Comparison of ENCODE assay signal across 8 cellular contexts in genomic region chr1:24910751-24911650, GRCh38. TPM values are rescaled to one million over a fixed set of nuclear protein-coding genes. Genes with fewer than 3 reads are reported as not detected.
DNase-seq lines count a peak whose midpoint lies in the region; ATAC-seq and TF ChIP-seq lines count a peak whose summit lies in the region.

No MANE protein-coding gene starts in this region.

- H3K4me3 Mint-ChIP-seq in IgD-negative memory B cell = peak overlapping the region in 1 of 4 donors; percentile 71
- H3K4me3 Mint-ChIP-seq in activated CD8-positive, alpha-beta T cell treated with anti-CD3 and anti-CD28 coated beads, Interleukin-2, amount 10 ng/mL, durations not matched to agents 7 days and 5 days = peak overlapping the region; percentile 40
- peak overlapping the region; percentile 71 to 75 for H3K4me3 Mint-ChIP-seq in effector memory CD8-positive, alpha-beta T cell

- peaks cover 2% of the 10 kb centered on the region for H3K36me3 Mint-ChIP-seq in IgD-negative memory B cell
- peaks cover 87% of the 10 kb centered on the region for H3K36me3 Mint-ChIP-seq in activated CD8-positive, alpha-beta T cell treated with anti-CD3 and anti-CD28 coated beads, Interleukin-2, amount 10 ng/mL, durations not matched to agents 7 days and 5 days (ENCODE audit: low read depth)
- H3K36me3 Mint-ChIP-seq in effector memory CD8-positive, alpha-beta T cell (ENCODE audit: insufficient read depth) = peaks cover 100% of the 10 kb centered on the region

- H3K27me3 Mint-ChIP-seq in IgD-negative memory B cell = no peaks in the 10 kb centered on the region
- no peaks in the 10 kb centered on the region for H3K27me3 Mint-ChIP-seq in activated CD8-positive, alpha-beta T cell treated with anti-CD3 and anti-CD28 coated beads, Interleukin-2, amount 10 ng/mL, durations not matched to agents 7 days and 5 days (ENCODE audit: low read depth)
- no peaks in the 10 kb centered on the region for H3K27me3 Mint-ChIP-seq in effector memory CD8-positive, alpha-beta T cell

- POLR2A ChIA-PET in activated CD8-positive, alpha-beta T cell treated with anti-CD3 and anti-CD28 coated beads, Interleukin-2, amount 10 ng/mL, durations not matched to agents 7 days and 5 days (lab: Charles Lee) = interaction anchor here (0.8 to 6.4 kb wide), 7 partner anchors 16 to 321 kb away, joined by 3 to 63 read pairs (median 4); partner anchors contain the start of genes RUNX3 and SYF2
- POLR2A ChIA-PET in HEK293T (lab: Yijun Ruan, JAX) = no interaction called here

- H3K27ac Mint-ChIP-seq in IgD-negative memory B cell = peak overlapping the region; percentile 4 to 71 (median 68)
- H3K27ac Mint-ChIP-seq in activated CD8-positive, alpha-beta T cell treated with anti-CD3 and anti-CD28 coated beads, Interleukin-2, amount 10 ng/mL, durations not matched to agents 7 days and 5 days = peak overlapping the region; percentile 95
- peak overlapping the region; percentile 100 for H3K27ac Mint-ChIP-seq in effector memory CD8-positive, alpha-beta T cell

- peak; percentile 88 for DNase-seq in activated CD8-positive, alpha-beta T cell treated with anti-CD3 and anti-CD28 coated beads, Interleukin-2, amount 10 ng/mL, durations not matched to agents 7 days and 5 days
- DNase-seq in effector memory CD8-positive, alpha-beta T cell = peak; percentile 88 to 89 (median 88)
- DNase-seq in stimulated activated CD8-positive, alpha-beta memory T cell treated with anti-CD3 and anti-CD28 coated beads, Interleukin-15, amount 100 ng/mL, for 48 hours (ENCODE audit: low read depth in 2 of 2) = peak; percentile 82
- DNase-seq in HEK293T (ENCODE audit: extremely low spot score) (no peak), SKM-1 treated with dmso at 0.1 percent for 144 hours (lab: John Stamatoyannopoulos, UW; ENCODE audit: unreplicated experiment) (no peak)

- CTCF ChIA-PET in activated CD8-positive, alpha-beta T cell treated with anti-CD3 and anti-CD28 coated beads, Interleukin-2, amount 10 ng/mL, durations not matched to agents 7 days and 5 days (lab: Charles Lee) = interaction anchor here (0.9 to 3.7 kb wide), 8 partner anchors 13 to 191 kb away, joined by 3 to 21 read pairs (median 4); partner anchors contain the start of gene RUNX3
- CTCF ChIA-PET in HEK293T (lab: Yijun Ruan, JAX) = interaction anchor here (0.5 to 1.0 kb wide), 2 partner anchors 13 to 459 kb away, joined by 3 read pairs; no protein-coding TSS in a partner anchor

- H3K4me1 Mint-ChIP-seq in IgD-negative memory B cell = peaks cover 0 to 11% (median 6%) of the 10 kb centered on the region in 3 donors
- peaks cover 68% of the 10 kb centered on the region for H3K4me1 Mint-ChIP-seq in activated CD8-positive, alpha-beta T cell treated with anti-CD3 and anti-CD28 coated beads, Interleukin-2, amount 10 ng/mL, durations not matched to agents 7 days and 5 days (ENCODE audit: low read depth)
- peaks cover 62 to 77% of the 10 kb centered on the region in 2 donors for H3K4me1 Mint-ChIP-seq in effector memory CD8-positive, alpha-beta T cell (ENCODE audit: low read depth in 2 of 2)

- H3K9me3 Mint-ChIP-seq in IgD-negative memory B cell = no peaks in the 10 kb centered on the region
- no peaks in the 10 kb centered on the region for H3K9me3 Mint-ChIP-seq in activated CD8-positive, alpha-beta T cell treated with anti-CD3 and anti-CD28 coated beads, Interleukin-2, amount 10 ng/mL, durations not matched to agents 7 days and 5 days (ENCODE audit: insufficient read depth)
- H3K9me3 Mint-ChIP-seq in effector memory CD8-positive, alpha-beta T cell = no peaks in the 10 kb centered on the region

- peak; percentile 88 for ATAC-seq in activated CD8-positive, alpha-beta T cell treated with anti-CD3 and anti-CD28 coated beads, Interleukin-2, amount 10 ng/mL, durations not matched to agents 7 days and 5 days
- peak; percentile 75 for ATAC-seq in effector memory CD8-positive, alpha-beta T cell (replicated peaks)
- ATAC-seq in GM21526 (IDR thresholded peaks at IDR 0.05; ENCODE audit: low FRiP score, unreplicated experiment) (no peak), SK-N-SH treated with all-trans-retinoic acid at 6 μM for 48 hours (no peak)

TF ChIP-seq in HEK293T, 16 proteins besides CTCF, POLR2A, EP300 and RAD21:
- no peak for TF ChIP-seq FOXM1 (IDR thresholded peaks at IDR 0.05; ENCODE audit: borderline replicate concordance)
- no peak for TF ChIP-seq SP1 (IDR thresholded peaks at IDR 0.05)
- no peak for TF ChIP-seq FOXK2 (IDR thresholded peaks at IDR 0.05)
- TF ChIP-seq BHLHE40 (IDR thresholded peaks at IDR 0.05; ENCODE audit: borderline replicate concordance) = no peak
- no peak for TF ChIP-seq FOXA1 (IDR thresholded peaks at IDR 0.05)
- TF ChIP-seq TARDBP (IDR thresholded peaks at IDR 0.05) = no peak
- TF ChIP-seq ZNF384 (IDR thresholded peaks at IDR 0.05) = no peak
- no peak for TF ChIP-seq LEF1 (IDR thresholded peaks at IDR 0.05; ENCODE audit: borderline replicate concordance)
- TF ChIP-seq, protein P1, sequence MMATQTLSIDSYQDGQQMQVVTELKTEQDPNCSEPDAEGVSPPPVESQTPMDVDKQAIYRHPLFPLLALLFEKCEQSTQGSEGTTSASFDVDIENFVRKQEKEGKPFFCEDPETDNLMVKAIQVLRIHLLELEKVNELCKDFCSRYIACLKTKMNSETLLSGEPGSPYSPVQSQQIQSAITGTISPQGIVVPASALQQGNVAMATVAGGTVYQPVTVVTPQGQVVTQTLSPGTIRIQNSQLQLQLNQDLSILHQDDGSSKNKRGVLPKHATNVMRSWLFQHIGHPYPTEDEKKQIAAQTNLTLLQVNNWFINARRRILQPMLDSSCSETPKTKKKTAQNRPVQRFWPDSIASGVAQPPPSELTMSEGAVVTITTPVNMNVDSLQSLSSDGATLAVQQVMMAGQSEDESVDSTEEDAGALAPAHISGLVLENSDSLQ (IDR thresholded peaks at IDR 0.05) = no peak
- no peak for TF ChIP-seq ELF4 (IDR thresholded peaks at IDR 0.05)
- no peak for TF ChIP-seq SUZ12 (IDR thresholded peaks at IDR 0.05)
- TF ChIP-seq ARNT (IDR thresholded peaks at IDR 0.05) = no peak

TF ChIP-seq in SK-N-SH treated with all-trans-retinoic acid at 6 μM for 48 hours, 23 proteins besides CTCF, POLR2A, EP300 and RAD21:
- TF ChIP-seq, protein P2, sequence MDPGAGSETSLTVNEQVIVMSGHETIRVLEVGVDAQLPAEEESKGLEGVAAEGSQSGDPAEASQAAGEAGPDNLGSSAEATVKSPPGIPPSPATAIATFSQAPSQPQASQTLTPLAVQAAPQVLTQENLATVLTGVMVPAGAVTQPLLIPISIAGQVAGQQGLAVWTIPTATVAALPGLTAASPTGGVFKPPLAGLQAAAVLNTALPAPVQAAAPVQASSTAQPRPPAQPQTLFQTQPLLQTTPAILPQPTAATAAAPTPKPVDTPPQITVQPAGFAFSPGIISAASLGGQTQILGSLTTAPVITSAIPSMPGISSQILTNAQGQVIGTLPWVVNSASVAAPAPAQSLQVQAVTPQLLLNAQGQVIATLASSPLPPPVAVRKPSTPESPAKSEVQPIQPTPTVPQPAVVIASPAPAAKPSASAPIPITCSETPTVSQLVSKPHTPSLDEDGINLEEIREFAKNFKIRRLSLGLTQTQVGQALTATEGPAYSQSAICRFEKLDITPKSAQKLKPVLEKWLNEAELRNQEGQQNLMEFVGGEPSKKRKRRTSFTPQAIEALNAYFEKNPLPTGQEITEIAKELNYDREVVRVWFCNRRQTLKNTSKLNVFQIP (CRISPR knock-in tag; IDR thresholded peaks at IDR 0.05; ENCODE audit: borderline replicate concordance, low read depth) = no peak
- TF ChIP-seq TOX (CRISPR knock-in tag; IDR thresholded peaks at IDR 0.05; ENCODE audit: borderline replicate concordance) (no peak), RARB (CRISPR knock-in tag; IDR thresholded peaks at IDR 0.05) (no peak), ZFP30 (CRISPR knock-in tag; IDR thresholded peaks at IDR 0.05) (no peak)

RNA-seq across cellular contexts. Expression of gene RUNX3, which starts 19.1 kb away (rescaled TPM):
- 30.1 TPM for polyA plus RNA-seq in IgD-negative memory B cell
- 100 to 1,000 TPM; 144 to 147 TPM for total RNA-seq in activated CD8-positive, alpha-beta T cell treated with anti-CD3 and anti-CD28 coated beads, Interleukin-2, amount 10 ng/mL, durations not matched to agents 7 days and 5 days

Comparison
In these comparisons a context has a peak if more than half of its experiments do, and no peak if none do; other contexts are left out.
1. ATAC-seq: peak in activated CD8-positive, alpha-beta T cell treated with anti-CD3 and anti-CD28 coated beads, Interleukin-2, amount 10 ng/mL, durations not matched to agents 7 days and 5 days (single experiment) and effector memory CD8-positive, alpha-beta T cell (single experiment); none in GM21526 (single experiment) and SK-N-SH treated with all-trans-retinoic acid at 6 μM for 48 hours (single experiment).
2. DNase-seq: peak in activated CD8-positive, alpha-beta T cell treated with anti-CD3 and anti-CD28 coated beads, Interleukin-2, amount 10 ng/mL, durations not matched to agents 7 days and 5 days (single experiment), effector memory CD8-positive, alpha-beta T cell (3 of 3) and stimulated activated CD8-positive, alpha-beta memory T cell treated with anti-CD3 and anti-CD28 coated beads, Interleukin-15, amount 100 ng/mL, for 48 hours (2 of 2); none in HEK293T (single experiment) and SKM-1 treated with dmso at 0.1 percent for 144 hours (single experiment).
3. Peak in every context shown above with its lines, with median percentiles within 50 percentile points of each other: H3K27ac Mint-ChIP-seq.